Comparison of ENCODE assay signal across 10 cellular contexts in genomic region chr1:182301467-182302198, GRCh38.
DNase-seq lines count a peak whose midpoint lies in the region; ATAC-seq and TF ChIP-seq lines count a peak whose summit lies in the region.
"Had no signal": no experiment of that assay in that cellular context is flagged by ENCODE, and none has a peak within 500 bp of the region (broad histone marks: within the 10 kb centered on the region; RNA-seq: fewer than 3 reads in every experiment).

No MANE protein-coding gene starts in this region.

- peaks cover 0 to 6% of the 10 kb centered on the region in 2 donors for H3K4me1 ChIP-seq in naive thymus-derived CD4-positive, alpha-beta T cell (ENCODE audit: control insufficient read depth in 2 of 2, insufficient read depth in 2 of 2, low read length in 2 of 2)

- H3K36me3 Mint-ChIP-seq in naive thymus-derived CD4-positive, alpha-beta T cell, result no peaks in the 10 kb centered on the region
- H3K36me3 Mint-ChIP-seq: memory B cell had no signal

- intact Hi-C loops in dorsolateral prefrontal cortex (cut with DNase I), result loop anchor here (2.0 to 5.0 kb wide), 4 partner anchors 21 to 159 kb away; partner anchors contain the start of gene GLUL (in 2 of the 2)
- intact Hi-C loops in naive thymus-derived CD4-positive, alpha-beta T cell (cut with micrococcal nuclease), result loop anchor here (2.0 to 5.0 kb wide), 5 partner anchors 34 to 159 kb away; partner anchors contain the start of gene GLUL (in 2 of the 2)

- no peak overlapping the region for H3K4me3 Mint-ChIP-seq in naive thymus-derived CD4-positive, alpha-beta T cell
- H3K4me3 Mint-ChIP-seq: memory B cell had no signal

- no peaks in the 10 kb centered on the region for H3K27me3 ChIP-seq in dorsolateral prefrontal cortex
- H3K27me3 ChIP-seq in naive thymus-derived CD4-positive, alpha-beta T cell (ENCODE audit: control insufficient read depth in 2 of 2, insufficient read depth in 2 of 2, low read length in 2 of 2), result no peaks in the 10 kb centered on the region

- POLR2A ChIA-PET in naive thymus-derived CD4-positive, alpha-beta T cell (lab: Charles Lee), result interaction anchor here (1.4 kb wide), 1 partner anchor 89 kb away, joined by 4 read pairs; no protein-coding TSS in a partner anchor

- H3K9me3 Mint-ChIP-seq in naive thymus-derived CD4-positive, alpha-beta T cell, result no peaks in the 10 kb centered on the region
- H3K9me3 Mint-ChIP-seq: memory B cell had no signal

- DNase-seq in NCI-H2196 (lab: John Stamatoyannopoulos, UW; ENCODE audit: unreplicated experiment) (peak; percentile 31), NCI-H2196 treated with DMSO at 0.1 percent for 48 hours (lab: John Stamatoyannopoulos, UW; ENCODE audit: unreplicated experiment) (no peak), NCI-H524 treated with DMSO at 0.1 percent for 48 hours (lab: John Stamatoyannopoulos, UW) (peak; percentile 29), dorsolateral prefrontal cortex (peak in 6 of 10 donors; percentile 27 to 67 (median 52)), SK-N-DZ (ENCODE audit: low spot score) (no peak), NK-92 (lab: John Stamatoyannopoulos, UW; ENCODE audit: unreplicated experiment) (no peak)
- DNase-seq in naive thymus-derived CD4-positive, alpha-beta T cell, result peak in 5 of 9 donors; percentile 17 to 31 (median 27)
- DNase-seq in activated effector memory CD4-positive, alpha-beta T cell treated with anti-CD3 and anti-CD28 coated beads, Interleukin-2, amount 50 U/mL, for 16 hours, result no peak

- peak; percentile 26 for ATAC-seq in naive thymus-derived CD4-positive, alpha-beta T cell
- ATAC-seq: Panc1 had no signal

- H3K27me3 Mint-ChIP-seq in naive thymus-derived CD4-positive, alpha-beta T cell, result no peaks in the 10 kb centered on the region

- H3K4me3 ChIP-seq in dorsolateral prefrontal cortex, result peak overlapping the region in 1 of 59 donors; percentile 1
- H3K4me3 ChIP-seq in naive thymus-derived CD4-positive, alpha-beta T cell (ENCODE audit: low read length), result no peak overlapping the region

- H3K9me3 ChIP-seq in naive thymus-derived CD4-positive, alpha-beta T cell (ENCODE audit: control insufficient read depth in 2 of 3, low read length in 3 of 3), result no peaks in the 10 kb centered on the region

- peak overlapping the region; percentile 22 to 94 (median 86) for H3K27ac ChIP-seq in dorsolateral prefrontal cortex
- peak overlapping the region; percentile 20 for H3K27ac ChIP-seq in naive thymus-derived CD4-positive, alpha-beta T cell (ENCODE audit: low read depth, low read length)

- no peaks in the 10 kb centered on the region for H3K36me3 ChIP-seq in naive thymus-derived CD4-positive, alpha-beta T cell (ENCODE audit: control insufficient read depth in 2 of 3, insufficient read depth in 3 of 3, low read length in 3 of 3)

- TF ChIP-seq CTCF in dorsolateral prefrontal cortex (IDR thresholded peaks at IDR 0.05 in 54 of 56, conservative IDR thresholded peaks at IDR 0.05 in 2 of 56; ENCODE audit: low read depth in 1 of 56, partially characterized antibody in 56 of 56), result peak in 51 of 56 donors; percentile 25 to 72 (median 47)

- peaks cover 17 to 31% (median 28%) of the 10 kb centered on the region in 7 donors for H3K4me1 Mint-ChIP-seq in naive thymus-derived CD4-positive, alpha-beta T cell
- H3K4me1 Mint-ChIP-seq: memory B cell had no signal

- H3K27ac Mint-ChIP-seq in naive thymus-derived CD4-positive, alpha-beta T cell, result peak overlapping the region in 8 of 9 donors; percentile 15 to 94 (median 64)
- H3K27ac Mint-ChIP-seq: memory B cell had no signal

- CTCF ChIA-PET in naive thymus-derived CD4-positive, alpha-beta T cell (lab: Charles Lee), result interaction anchor here (0.6 kb wide), 1 partner anchor 143 kb away, joined by 3 read pairs; no protein-coding TSS in a partner anchor

Comparison
In these comparisons a context has a peak if more than half of its experiments do, and no peak if none do; other contexts are left out.
1. DNase-seq: peak in NCI-H2196 (single experiment), NCI-H524 treated with DMSO at 0.1 percent for 48 hours (single experiment), dorsolateral prefrontal cortex (6 of 10) and naive thymus-derived CD4-positive, alpha-beta T cell (5 of 9); none in NCI-H2196 treated with DMSO at 0.1 percent for 48 hours (single experiment), SK-N-DZ (single experiment), activated effector memory CD4-positive, alpha-beta T cell treated with anti-CD3 and anti-CD28 coated beads, Interleukin-2, amount 50 U/mL, for 16 hours (single experiment) and NK-92 (single experiment).